26 cellular contexts compared by ENCODE assay signal in genomic region chr12:18564306-18564705, GRCh38.
DNase-seq lines count a peak whose midpoint lies in the region; ATAC-seq, FAIRE-seq and TF ChIP-seq lines count a peak whose summit lies in the region.
"Had no signal": no experiment of that assay in that cellular context is flagged by ENCODE, and none has a peak within 500 bp of the region (broad histone marks: within the 10 kb centered on the region; RNA-seq: fewer than 3 reads in every experiment).

No MANE protein-coding gene starts in this region.

- DNase-seq in HepG2 (ENCODE audit: low spot score) (no peak), right lobe of liver (no peak), adipocyte (ENCODE audit: low read depth) (peak; percentile 31), choroid plexus epithelial cell (ENCODE audit: low read depth) (peak; percentile 2), tibial artery (no peak), MV-4-11 (lab: John Stamatoyannopoulos, UW) (no peak), LoVo (ENCODE audit: low spot score) (no peak)
- DNase-seq: 8988T; ACHN; BE2C; C1 segment of cervical spinal cord; CD4-positive, alpha-beta memory T cell; CD4-positive, CD25-positive, alpha-beta regulatory T cell; CD8-positive, alpha-beta memory T cell; COR-L47; DMS 273 treated with DMSO at 0.1 percent for 48 hours; DMS153; DMS53; DMS79; DND-41; EL; GDM1 had no signal

- H3K4me1 ChIP-seq in HepG2 (ENCODE audit: insufficient read depth, low read length) (no peaks in the 10 kb centered on the region), right lobe of liver (peaks cover 0 to 3% (median 0%) of the 10 kb centered on the region in 4 donors), adipocyte (ENCODE audit: control insufficient read depth, insufficient read depth, low read length) (no peaks in the 10 kb centered on the region), tibial artery (no peaks in the 10 kb centered on the region)
- H3K4me1 ChIP-seq: BE2C, BLaER1 had no signal

- H3K4me3 ChIP-seq in HepG2 (replicated peaks in 1 of 3; ENCODE audit: insufficient read depth in 1 of 3, low read depth in 2 of 3, low read length in 3 of 3) (no peak overlapping the region), right lobe of liver (no peak overlapping the region), adipocyte (ENCODE audit: low read length) (no peak overlapping the region), choroid plexus epithelial cell (ENCODE audit: low read depth, low read length) (no peak overlapping the region), tibial artery (no peak overlapping the region)
- H3K4me3 ChIP-seq: BLaER1, GM12878 had no signal

- POLR2A ChIA-PET in HepG2 (lab: Yijun Ruan, JAX): no interaction called here

- no peak for FAIRE-seq in HepG2 (lab: Jason Lieb, UNC)
- FAIRE-seq: GM12878, GM12892, GM18507 had no signal

- in situ Hi-C loops in HepG2 (cut with HindIII; ENCODE audit: extremely low pct_ligation_motif_present, low pct_unique_long_range_greater_than_20kb): no loop called here

- no peaks in the 10 kb centered on the region for H3K79me2 ChIP-seq in HepG2 (ENCODE audit: insufficient read depth, low read length)

- H3K36me3 ChIP-seq in HepG2 (replicated peaks in 1 of 2; ENCODE audit: control insufficient read depth in 1 of 2, insufficient read depth in 2 of 2, low read length in 2 of 2) (no peaks in the 10 kb centered on the region), right lobe of liver (peaks cover 0 to 2% (median 0%) of the 10 kb centered on the region in 4 donors), adipocyte (ENCODE audit: control insufficient read depth, insufficient read depth, low read length, severe bottlenecking) (no peaks in the 10 kb centered on the region), tibial artery (no peaks in the 10 kb centered on the region)
- H3K36me3 ChIP-seq: BE2C, BLaER1 had no signal

- no peak overlapping the region for H2AFZ ChIP-seq in HepG2 (ENCODE audit: low read length)

- H3K9me3 ChIP-seq in HepG2 (ENCODE audit: low read length) (no peaks in the 10 kb centered on the region), right lobe of liver (no peaks in the 10 kb centered on the region), adipocyte (ENCODE audit: control insufficient read depth, low read length) (no peaks in the 10 kb centered on the region), tibial artery (no peaks in the 10 kb centered on the region)
- H3K9me3 ChIP-seq: BE2C, BLaER1 had no signal

- no peak overlapping the region for H3K9ac ChIP-seq in HepG2 (ENCODE audit: insufficient read depth, low read depth, low read length)
- no peak overlapping the region for H3K9ac ChIP-seq in adipocyte (ENCODE audit: low read length)
- H3K9ac ChIP-seq: BLaER1 had no signal

- no TSS peak for BruUV-seq in HepG2 (replicated peaks; lab: Mats Ljungman, UMichigan)

- H3K27ac ChIP-seq in HepG2 (ENCODE audit: extremely low read length, insufficient read depth, low read length) (no peak overlapping the region), right lobe of liver (no peak overlapping the region), tibial artery (no peak overlapping the region)
- H3K27ac ChIP-seq: BLaER1 had no signal

- H3K4me2 ChIP-seq in HepG2 (ENCODE audit: low read depth, low read length): no peak overlapping the region
- H3K4me2 ChIP-seq: BLaER1 had no signal

- TF ChIP-seq CTCF in HepG2 (CRISPR knock-in tag; IDR thresholded peaks at IDR 0.05) (no peak), right lobe of liver (IDR thresholded peaks at IDR 0.05) (no peak), choroid plexus epithelial cell (conservative IDR thresholded peaks at IDR 0.05; ENCODE audit: low read depth, low read length) (no peak), tibial artery (IDR thresholded peaks at IDR 0.05) (no peak)

- intact Hi-C loops in HepG2 (cut with micrococcal nuclease; ENCODE audit: unreplicated experiment): no loop called here
- intact Hi-C loops in right lobe of liver (cut with DNase I): no loop called here
- intact Hi-C loops in tibial artery (cut with DNase I; ENCODE audit: low total_unique reads): no loop called here

- CTCF ChIA-PET in HepG2 (lab: Yijun Ruan, JAX; ENCODE audit: low intra/inter-chr PET ratio, low total read pairs): no interaction called here

- TF ChIP-seq RAD21 in HepG2 (CRISPR knock-in tag; IDR thresholded peaks at IDR 0.05): no peak

- TF ChIP-seq POLR2A in HepG2 (IDR thresholded peaks at IDR 0.05; ENCODE audit: insufficient read depth in 1 of 2, low read depth in 2 of 2, low read length in 2 of 2) (no peak), right lobe of liver (IDR thresholded peaks at IDR 0.05) (no peak)

- ATAC-seq in HepG2: no peak
- no peak for ATAC-seq in right lobe of liver
- ATAC-seq: GM12878 had no signal

- H3K27me3 ChIP-seq in HepG2 (ENCODE audit: control insufficient read depth in 1 of 2, insufficient read depth in 2 of 2, low read length in 2 of 2): no peaks in the 10 kb centered on the region
- H3K27me3 ChIP-seq in right lobe of liver: no peaks in the 10 kb centered on the region
- no peaks in the 10 kb centered on the region for H3K27me3 ChIP-seq in adipocyte (replicated peaks; ENCODE audit: control insufficient read depth, insufficient read depth, low read length)
- H3K27me3 ChIP-seq in tibial artery: no peaks in the 10 kb centered on the region
- H3K27me3 ChIP-seq: BE2C, BLaER1 had no signal

- TF ChIP-seq EP300 in HepG2 (IDR thresholded peaks at IDR 0.05; ENCODE audit: low read depth in 2 of 2, low read length in 2 of 2) (no peak), HepG2 (CRISPR knock-in tag; IDR thresholded peaks at IDR 0.05; ENCODE audit: borderline replicate concordance) (no peak)

- 2% methylated on average over 1 of the region's 1 CpG for WGBS in HepG2 (ENCODE audit: low lambda C conversion rate)
- 48% methylated on average over 1 of the region's 1 CpG for WGBS in right lobe of liver (ENCODE audit: insufficient coverage, low coverage, low lambda C conversion rate, missing lambda C conversion rate)

- H4K20me1 ChIP-seq in HepG2 (ENCODE audit: insufficient read depth, low read length): no peaks in the 10 kb centered on the region
- H4K20me1 ChIP-seq: BLaER1 had no signal

TF ChIP-seq in HepG2, 621 proteins besides CTCF, POLR2A, EP300 and RAD21:
- peak; percentile 48; the same call in 1 of the 2 replicates for TF ChIP-seq CEBPB (IDR thresholded peaks at IDR 0.05; ENCODE audit: borderline replicate concordance, low read depth, low read length)
- TF ChIP-seq MLLT10 (CRISPR knock-in tag; IDR thresholded peaks at IDR 0.05): no peak

Comparison
In these comparisons a context has a peak if more than half of its experiments do, and no peak if none do; other contexts are left out.
1. DNase-seq: peak in adipocyte (single experiment) and choroid plexus epithelial cell (single experiment); none in HepG2 (single experiment), right lobe of liver (0 of 3), tibial artery (0 of 2), MV-4-11 (single experiment) and LoVo (single experiment).